ENCODE assay signal across 1 cellular context in the genomic region with DNA sequence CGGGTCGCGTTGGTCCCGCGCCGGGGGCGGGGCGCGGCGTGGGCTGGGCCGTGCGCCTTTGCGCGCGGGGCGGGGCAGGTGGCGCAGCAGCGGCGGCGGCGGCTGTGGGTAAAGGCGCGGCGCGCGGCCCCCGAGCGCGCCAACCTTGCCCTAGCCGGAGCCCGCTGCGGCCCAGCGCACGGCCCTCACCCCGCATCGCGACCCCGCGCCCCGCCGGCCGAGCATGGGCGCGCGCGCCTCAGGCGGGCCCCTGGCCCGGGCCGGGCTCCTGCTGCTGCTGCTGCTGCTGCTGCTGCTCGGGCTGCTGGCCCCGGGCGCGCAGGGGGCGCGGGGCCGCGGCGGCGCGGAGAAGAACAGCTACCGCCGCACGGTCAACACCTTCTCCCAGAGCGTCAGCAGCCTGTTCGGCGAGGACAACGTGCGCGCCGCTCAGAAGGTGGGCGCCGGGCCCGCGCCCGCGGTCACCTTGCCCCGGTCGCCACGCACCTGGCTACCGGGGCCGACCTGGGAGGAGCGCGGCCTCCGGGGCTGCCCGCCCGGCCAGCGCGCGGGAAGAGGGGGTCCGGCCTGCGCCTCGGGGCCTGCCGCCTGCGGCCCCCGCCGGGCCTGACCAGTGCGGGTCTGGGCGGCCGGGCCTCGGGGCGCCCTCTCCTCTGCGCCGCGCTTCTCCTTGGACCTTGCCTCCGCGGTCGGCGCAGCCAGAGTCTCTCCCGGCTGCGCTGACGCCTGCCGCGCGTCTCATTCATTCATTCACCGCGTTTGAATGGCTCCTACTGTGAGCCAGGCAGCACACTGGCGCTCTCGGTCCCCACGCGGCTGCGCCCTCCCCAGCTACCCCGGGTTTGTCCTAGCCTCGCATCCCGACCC.
TF ChIP-seq lines count a peak whose summit lies in the region.

BRI3BP (plus strand) TSS at position 78 of the 867 bp plus-strand sequence; CDS start at position 224, 146 bp downstream.

TF ChIP-seq in A549, 52 proteins besides CTCF, POLR2A, EP300 and RAD21 (continued from another document):
- TF ChIP-seq, protein P1, sequence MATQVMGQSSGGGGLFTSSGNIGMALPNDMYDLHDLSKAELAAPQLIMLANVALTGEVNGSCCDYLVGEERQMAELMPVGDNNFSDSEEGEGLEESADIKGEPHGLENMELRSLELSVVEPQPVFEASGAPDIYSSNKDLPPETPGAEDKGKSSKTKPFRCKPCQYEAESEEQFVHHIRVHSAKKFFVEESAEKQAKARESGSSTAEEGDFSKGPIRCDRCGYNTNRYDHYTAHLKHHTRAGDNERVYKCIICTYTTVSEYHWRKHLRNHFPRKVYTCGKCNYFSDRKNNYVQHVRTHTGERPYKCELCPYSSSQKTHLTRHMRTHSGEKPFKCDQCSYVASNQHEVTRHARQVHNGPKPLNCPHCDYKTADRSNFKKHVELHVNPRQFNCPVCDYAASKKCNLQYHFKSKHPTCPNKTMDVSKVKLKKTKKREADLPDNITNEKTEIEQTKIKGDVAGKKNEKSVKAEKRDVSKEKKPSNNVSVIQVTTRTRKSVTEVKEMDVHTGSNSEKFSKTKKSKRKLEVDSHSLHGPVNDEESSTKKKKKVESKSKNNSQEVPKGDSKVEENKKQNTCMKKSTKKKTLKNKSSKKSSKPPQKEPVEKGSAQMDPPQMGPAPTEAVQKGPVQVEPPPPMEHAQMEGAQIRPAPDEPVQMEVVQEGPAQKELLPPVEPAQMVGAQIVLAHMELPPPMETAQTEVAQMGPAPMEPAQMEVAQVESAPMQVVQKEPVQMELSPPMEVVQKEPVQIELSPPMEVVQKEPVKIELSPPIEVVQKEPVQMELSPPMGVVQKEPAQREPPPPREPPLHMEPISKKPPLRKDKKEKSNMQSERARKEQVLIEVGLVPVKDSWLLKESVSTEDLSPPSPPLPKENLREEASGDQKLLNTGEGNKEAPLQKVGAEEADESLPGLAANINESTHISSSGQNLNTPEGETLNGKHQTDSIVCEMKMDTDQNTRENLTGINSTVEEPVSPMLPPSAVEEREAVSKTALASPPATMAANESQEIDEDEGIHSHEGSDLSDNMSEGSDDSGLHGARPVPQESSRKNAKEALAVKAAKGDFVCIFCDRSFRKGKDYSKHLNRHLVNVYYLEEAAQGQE (IDR thresholded peaks at IDR 0.05), result no peak
- TF ChIP-seq NPAS2 (CRISPR knock-in tag; IDR thresholded peaks at IDR 0.05; ENCODE audit: borderline replicate concordance) (no peak), RARB (CRISPR knock-in tag; IDR thresholded peaks at IDR 0.05) (no peak), RCOR1 (IDR thresholded peaks at IDR 0.05; ENCODE audit: low read depth, low read length) (no peak), MAFK (IDR thresholded peaks at IDR 0.05; ENCODE audit: partially characterized antibody) (no peak), CHD4 (IDR thresholded peaks at IDR 0.05; ENCODE audit: borderline replicate concordance) (no peak), ZC3H11A (IDR thresholded peaks at IDR 0.05) (no peak)
